33 cellular contexts compared by ENCODE assay signal in the genomic region with DNA sequence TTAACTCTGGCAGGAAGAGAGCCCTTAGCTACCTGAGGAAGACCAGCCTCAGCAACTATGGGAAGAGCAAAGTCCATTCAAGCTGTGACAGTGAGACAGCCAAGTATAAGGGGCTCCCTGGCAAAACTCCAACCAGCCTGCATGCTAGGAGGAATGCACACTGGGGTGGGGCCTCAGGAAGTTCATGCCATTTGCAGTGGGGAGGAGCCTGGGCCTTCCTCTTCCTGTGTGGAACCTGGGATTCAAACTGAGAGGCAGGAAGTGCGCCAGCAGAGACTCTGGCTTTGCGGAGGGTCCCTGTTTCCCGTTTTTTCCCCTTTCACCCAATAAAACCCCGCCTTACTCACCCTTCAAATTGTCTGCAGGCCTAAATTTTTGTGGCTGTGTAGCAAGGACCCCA. TPM values are rescaled to one million over a fixed set of nuclear protein-coding genes. Genes with fewer than 3 reads are reported as not detected.
"Had no signal": no experiment of that assay in that cellular context is flagged by ENCODE, and none has a peak within 500 bp of the region (broad histone marks: within the 10 kb centered on the region; RNA-seq: fewer than 3 reads in every experiment).

No MANE protein-coding gene starts in this region.

- H3K36me3 ChIP-seq: adrenal gland, esophagus squamous epithelium, heart right ventricle, ovary, thyroid gland, upper lobe of left lung, vagina had no signal

- DNase-seq: activated CD4-positive, alpha-beta T cell treated with anti-CD3 and anti-CD28 coated beads for 4 hours; activated CD4-positive, alpha-beta T cell treated with anti-CD3 and anti-CD28 coated beads, Interleukin-2, amount 50 U/mL, for 48 hours; activated CD8-positive, alpha-beta memory T cell treated with anti-CD3 and anti-CD28 coated beads for 24 hours; activated effector memory CD4-positive, alpha-beta T cell treated with anti-CD3 and anti-CD28 coated beads, Interleukin-2, amount 50 U/mL, for 16 hours; activated naive CD4-positive, alpha-beta T cell treated with anti-CD3 and anti-CD28 coated beads for 36 hours; activated naive CD8-positive, alpha-beta T cell treated with anti-CD3 and anti-CD28 coated beads for 36 hours; adrenal gland; aorta; effector CD8-positive, alpha-beta T cell; esophagus squamous epithelium; foreskin melanocyte; heart right ventricle; left ventricle myocardium superior; naive thymus-derived CD4-positive, alpha-beta T cell; ovary; stimulated activated CD4-positive, alpha-beta T cell treated with anti-CD3 and anti-CD28 coated beads, Interleukin-1b, Interleukin-23, amount 100 ng/mL, for 48 hours; stimulated activated CD4-positive, alpha-beta T cell treated with anti-CD3 and anti-CD28 coated beads, Interleukin-4, amount 100 ng/mL, for 4 hours; stimulated activated CD8-positive, alpha-beta memory T cell treated with anti-CD3 and anti-CD28 coated beads, Interleukin-4, amount 100 ng/mL, for 48 hours; stimulated activated naive CD8-positive, alpha-beta T cell treated with anti-CD3 and anti-CD28 coated beads, Interleukin-15, amount 100 ng/mL, for 72 hours; thyroid gland; upper lobe of left lung had no signal

- ATAC-seq: heart right ventricle; left ventricle myocardium superior; naive thymus-derived CD4-positive, alpha-beta T cell; sciatic nerve; stimulated activated memory B cell treated with anti-CD40 and anti-IgM and Interleukin-4, amounts not matched to agents 10 μg/mL and 1 μg/mL and 100 μg/mL, for 72 hours; stimulated activated naive CD8-positive, alpha-beta T cell treated with anti-CD3 and anti-CD28 coated beads, Interleukin-15, amount 100 ng/mL, for 72 hours had no signal

- H3K27me3 Mint-ChIP-seq: activated naive CD8-positive, alpha-beta T cell treated with anti-CD3 and anti-CD28 coated beads for 36 hours; naive thymus-derived CD4-positive, alpha-beta T cell; stimulated activated memory B cell treated with anti-CD40 and anti-IgM and Interleukin-4, amounts not matched to agents 10 μg/mL and 1 μg/mL and 100 μg/mL, for 72 hours; stimulated activated naive CD8-positive, alpha-beta T cell treated with anti-CD3 and anti-CD28 coated beads, Interleukin-15, amount 100 ng/mL, for 72 hours had no signal

- H3K4me1 ChIP-seq: adrenal gland, esophagus squamous epithelium, heart right ventricle, thyroid gland, upper lobe of left lung, vagina had no signal

- H3K4me3 Mint-ChIP-seq: activated naive CD4-positive, alpha-beta T cell treated with anti-CD3 and anti-CD28 coated beads for 36 hours; activated naive CD8-positive, alpha-beta T cell treated with anti-CD3 and anti-CD28 coated beads for 36 hours; naive thymus-derived CD4-positive, alpha-beta T cell; stimulated activated memory B cell treated with anti-CD40 and anti-IgM and Interleukin-4, amounts not matched to agents 10 μg/mL and 1 μg/mL and 100 μg/mL, for 72 hours; stimulated activated naive CD8-positive, alpha-beta T cell treated with anti-CD3 and anti-CD28 coated beads, Interleukin-15, amount 100 ng/mL, for 72 hours had no signal

- H3K4me1 Mint-ChIP-seq: activated naive CD8-positive, alpha-beta T cell treated with anti-CD3 and anti-CD28 coated beads for 36 hours; naive thymus-derived CD4-positive, alpha-beta T cell; stimulated activated memory B cell treated with anti-CD40 and anti-IgM and Interleukin-4, amounts not matched to agents 10 μg/mL and 1 μg/mL and 100 μg/mL, for 72 hours; stimulated activated naive CD8-positive, alpha-beta T cell treated with anti-CD3 and anti-CD28 coated beads, Interleukin-15, amount 100 ng/mL, for 72 hours had no signal

- H3K27ac ChIP-seq: adrenal gland, epithelial cell of prostate, esophagus squamous epithelium, heart right ventricle, ovary, skin epidermis, thyroid gland, upper lobe of left lung, vagina had no signal

- H3K4me3 ChIP-seq: adrenal gland, body of pancreas, esophagus squamous epithelium, heart right ventricle, ovary, skin epidermis, thyroid gland, upper lobe of left lung, vagina had no signal

- H3K36me3 Mint-ChIP-seq: activated naive CD8-positive, alpha-beta T cell treated with anti-CD3 and anti-CD28 coated beads for 36 hours; naive thymus-derived CD4-positive, alpha-beta T cell; stimulated activated memory B cell treated with anti-CD40 and anti-IgM and Interleukin-4, amounts not matched to agents 10 μg/mL and 1 μg/mL and 100 μg/mL, for 72 hours had no signal

- H3K27me3 ChIP-seq: body of pancreas, esophagus squamous epithelium, ovary, thyroid gland, upper lobe of left lung, vagina had no signal

- H3K9me3 ChIP-seq: adrenal gland, body of pancreas, esophagus squamous epithelium, heart right ventricle, ovary, thyroid gland, upper lobe of left lung, vagina had no signal

- H3K27ac Mint-ChIP-seq: activated naive CD4-positive, alpha-beta T cell treated with anti-CD3 and anti-CD28 coated beads for 36 hours; activated naive CD8-positive, alpha-beta T cell treated with anti-CD3 and anti-CD28 coated beads for 36 hours; naive thymus-derived CD4-positive, alpha-beta T cell; progenitor cell of endocrine pancreas; stimulated activated memory B cell treated with anti-CD40 and anti-IgM and Interleukin-4, amounts not matched to agents 10 μg/mL and 1 μg/mL and 100 μg/mL, for 72 hours; stimulated activated naive CD8-positive, alpha-beta T cell treated with anti-CD3 and anti-CD28 coated beads, Interleukin-15, amount 100 ng/mL, for 72 hours had no signal

- H3K9me3 Mint-ChIP-seq: activated naive CD4-positive, alpha-beta T cell treated with anti-CD3 and anti-CD28 coated beads for 36 hours; activated naive CD8-positive, alpha-beta T cell treated with anti-CD3 and anti-CD28 coated beads for 36 hours; stimulated activated memory B cell treated with anti-CD40 and anti-IgM and Interleukin-4, amounts not matched to agents 10 μg/mL and 1 μg/mL and 100 μg/mL, for 72 hours; stimulated activated naive CD8-positive, alpha-beta T cell treated with anti-CD3 and anti-CD28 coated beads, Interleukin-15, amount 100 ng/mL, for 72 hours had no signal

RNA-seq across cellular contexts. Expression of a gene that starts 33.0 kb away (rescaled TPM):
- total RNA-seq: activated naive CD4-positive, alpha-beta T cell treated with anti-CD3 and anti-CD28 coated beads for 36 hours; activated naive CD8-positive, alpha-beta T cell treated with anti-CD3 and anti-CD28 coated beads for 36 hours; adrenal gland; aorta; body of pancreas; dermis microvascular lymphatic vessel endothelial cell; esophagus squamous epithelium; glomerular endothelial cell; heart right ventricle; left ventricle myocardium superior; lung microvascular endothelial cell; naive thymus-derived CD4-positive, alpha-beta T cell; ovary; progenitor cell of endocrine pancreas; renal cortical epithelial cell; sciatic nerve; thyroid gland; upper lobe of left lung; vagina had no signal
- polyA plus RNA-seq: adrenal gland; aorta; heart right ventricle; naive thymus-derived CD4-positive, alpha-beta T cell; neural cell; ovary had no signal
